8 cellular contexts compared by ENCODE assay signal in genomic region chr18:77650799-77651385, GRCh38.
DNase-seq lines count a peak whose midpoint lies in the region; ATAC-seq lines count a peak whose summit lies in the region.

No MANE protein-coding gene starts in this region.

- ATAC-seq in GM18520 (IDR thresholded peaks at IDR 0.05; ENCODE audit: unreplicated experiment) (peak; percentile 59), HG03095 (IDR thresholded peaks at IDR 0.05; ENCODE audit: unreplicated experiment) (peak; percentile 88)
- ATAC-seq in effector memory CD8-positive, alpha-beta T cell (replicated peaks): peak; percentile 62

- peaks cover 13 to 62% of the 10 kb centered on the region in 2 donors for H3K27me3 Mint-ChIP-seq in effector memory CD8-positive, alpha-beta T cell

- H3K27ac Mint-ChIP-seq in effector memory CD8-positive, alpha-beta T cell: no peak overlapping the region

- peak; percentile 73 for DNase-seq in AG08395 (ENCODE audit: low spot score)
- peak; percentile 78 for DNase-seq in NCI-H2227 (lab: John Stamatoyannopoulos, UW; ENCODE audit: unreplicated experiment)
- peak; percentile 21 to 27 for DNase-seq in activated CD4-positive, alpha-beta T cell treated with anti-CD3 and anti-CD28 coated beads, Interleukin-2, amount 50 U/mL, for 24 hours (ENCODE audit: low read depth in 1 of 2, low spot score in 1 of 2)
- DNase-seq in effector memory CD8-positive, alpha-beta T cell: peak; percentile 48 to 55 (median 52)
- DNase-seq in mesenteric fat pad (ENCODE audit: low spot score): peak; percentile 91
- peak; percentile 84 for DNase-seq in stimulated activated CD8-positive, alpha-beta memory T cell treated with anti-CD3 and anti-CD28 coated beads, Interleukin-4, amount 100 ng/mL, for 48 hours

- H3K4me3 Mint-ChIP-seq in effector memory CD8-positive, alpha-beta T cell: no peak overlapping the region

- H3K9me3 Mint-ChIP-seq in effector memory CD8-positive, alpha-beta T cell: no peaks in the 10 kb centered on the region

- H3K36me3 Mint-ChIP-seq in effector memory CD8-positive, alpha-beta T cell (ENCODE audit: insufficient read depth): no peaks in the 10 kb centered on the region

- H3K4me1 Mint-ChIP-seq in effector memory CD8-positive, alpha-beta T cell (ENCODE audit: low read depth in 2 of 2): peaks cover 5 to 6% of the 10 kb centered on the region in 2 donors

Comparison
In these comparisons a context has a peak if more than half of its experiments do, and no peak if none do; other contexts are left out.
1. Peak in every context shown above with its lines: DNase-seq and ATAC-seq.
2. DNase-seq: peak in every context shown above with its lines; median percentile 91 in mesenteric fat pad; 84 in stimulated activated CD8-positive, alpha-beta memory T cell treated with anti-CD3 and anti-CD28 coated beads, Interleukin-4, amount 100 ng/mL, for 48 hours; 78 in NCI-H2227; 73 in AG08395; 52 in effector memory CD8-positive, alpha-beta T cell; 24 in activated CD4-positive, alpha-beta T cell treated with anti-CD3 and anti-CD28 coated beads, Interleukin-2, amount 50 U/mL, for 24 hours.